Comparison of ENCODE assay signal across 8 cellular contexts in the genomic region with DNA sequence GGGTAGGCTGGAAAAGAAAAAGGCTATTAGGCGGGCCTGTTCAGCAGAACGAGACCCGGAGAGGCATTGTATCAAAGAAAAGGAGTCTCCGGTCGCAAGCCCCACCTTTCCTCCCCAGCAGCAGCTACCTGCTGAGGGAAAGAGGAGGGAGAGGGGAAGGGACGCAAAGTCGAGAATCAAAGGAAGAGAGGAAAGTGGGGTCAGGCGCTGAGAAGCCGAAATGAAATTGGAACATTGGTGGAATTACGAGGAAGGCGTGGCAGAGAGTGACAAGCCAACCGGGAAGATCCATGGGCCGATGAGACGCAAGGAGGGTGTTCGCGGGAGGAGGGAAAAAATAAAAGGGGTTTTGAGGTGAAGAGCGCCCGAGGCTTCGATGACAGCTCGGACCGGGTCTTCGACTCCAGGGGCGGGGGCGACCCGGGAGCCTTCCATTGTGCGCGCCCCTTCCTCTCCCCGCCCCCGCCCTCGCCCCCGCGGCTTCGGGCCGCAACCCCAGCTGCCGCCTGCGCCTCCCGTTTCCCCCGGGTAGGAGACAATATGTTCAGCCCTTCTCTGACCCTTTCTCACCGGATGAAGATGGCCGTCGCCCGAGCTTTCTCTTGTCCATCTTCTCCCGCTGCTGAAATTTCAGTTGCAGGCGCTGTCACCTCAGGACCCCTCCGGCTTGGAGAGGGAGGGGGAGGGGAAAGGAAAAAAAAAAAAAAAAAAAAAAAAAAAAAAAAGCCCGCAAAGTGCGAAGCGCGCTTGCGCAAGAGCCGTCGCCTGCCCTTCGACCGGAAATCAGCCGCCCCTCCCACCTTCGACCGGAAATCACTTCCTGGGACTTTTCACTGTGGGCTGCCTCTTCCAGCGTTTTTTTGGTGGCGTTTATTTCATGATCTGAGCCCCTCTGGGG. TPM values are rescaled to one million over a fixed set of nuclear protein-coding genes. Genes with fewer than 3 reads are reported as not detected.
A peak's percentile ranks its signal among the peaks of the same experiment; 100 is the strongest.
DNase-seq lines count a peak whose midpoint lies in the region; TF ChIP-seq lines count a peak whose summit lies in the region.

A gene with protein sequence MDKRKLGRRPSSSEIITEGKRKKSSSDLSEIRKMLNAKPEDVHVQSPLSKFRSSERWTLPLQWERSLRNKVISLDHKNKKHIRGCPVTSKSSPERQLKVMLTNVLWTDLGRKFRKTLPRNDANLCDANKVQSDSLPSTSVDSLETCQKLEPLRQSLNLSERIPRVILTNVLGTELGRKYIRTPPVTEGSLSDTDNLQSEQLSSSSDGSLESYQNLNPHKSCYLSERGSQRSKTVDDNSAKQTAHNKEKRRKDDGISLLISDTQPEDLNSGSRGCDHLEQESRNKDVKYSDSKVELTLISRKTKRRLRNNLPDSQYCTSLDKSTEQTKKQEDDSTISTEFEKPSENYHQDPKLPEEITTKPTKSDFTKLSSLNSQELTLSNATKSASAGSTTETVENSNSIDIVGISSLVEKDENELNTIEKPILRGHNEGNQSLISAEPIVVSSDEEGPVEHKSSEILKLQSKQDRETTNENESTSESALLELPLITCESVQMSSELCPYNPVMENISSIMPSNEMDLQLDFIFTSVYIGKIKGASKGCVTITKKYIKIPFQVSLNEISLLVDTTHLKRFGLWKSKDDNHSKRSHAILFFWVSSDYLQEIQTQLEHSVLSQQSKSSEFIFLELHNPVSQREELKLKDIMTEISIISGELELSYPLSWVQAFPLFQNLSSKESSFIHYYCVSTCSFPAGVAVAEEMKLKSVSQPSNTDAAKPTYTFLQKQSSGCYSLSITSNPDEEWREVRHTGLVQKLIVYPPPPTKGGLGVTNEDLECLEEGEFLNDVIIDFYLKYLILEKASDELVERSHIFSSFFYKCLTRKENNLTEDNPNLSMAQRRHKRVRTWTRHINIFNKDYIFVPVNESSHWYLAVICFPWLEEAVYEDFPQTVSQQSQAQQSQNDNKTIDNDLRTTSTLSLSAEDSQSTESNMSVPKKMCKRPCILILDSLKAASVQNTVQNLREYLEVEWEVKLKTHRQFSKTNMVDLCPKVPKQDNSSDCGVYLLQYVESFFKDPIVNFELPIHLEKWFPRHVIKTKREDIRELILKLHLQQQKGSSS (minus strand): TSS at position 692 of the 898 bp plus-strand sequence. CDS start 82 bp downstream, at position 610.

- H3K9me3 Mint-ChIP-seq in CD8-positive, alpha-beta memory T cell = peaks cover 0 to 6% (median 2%) of the 10 kb centered on the region in 5 donors
- no peaks in the 10 kb centered on the region for H3K9me3 Mint-ChIP-seq in activated T-cell treated with anti-CD3 and anti-CD28 coated beads, Interleukin-2, amount 50 U/mL, for 24 hours

- peak; percentile 65 to 86 (median 76) for DNase-seq in CD8-positive, alpha-beta memory T cell
- peak; percentile 85 for DNase-seq in GM20000 (ENCODE audit: low spot score)
- DNase-seq in HuH-7 (ENCODE audit: low spot score) = peak; percentile 76
- DNase-seq in OCI-M1 (lab: John Stamatoyannopoulos, UW) = peak; percentile 92
- DNase-seq in activated T-cell treated with anti-CD3 and anti-CD28 coated beads, Interleukin-2, amount 50 U/mL, for 24 hours = peak; percentile 81
- peak; percentile 87 to 89 for DNase-seq in erythroblast (lab: John Stamatoyannopoulos, UW)
- DNase-seq in stimulated activated CD8-positive, alpha-beta memory T cell treated with anti-CD3 and anti-CD28 coated beads, Interleukin-7, amount 100 ng/mL, for 1 hour (ENCODE audit: low read depth in 2 of 2) = peak; percentile 36 to 60

- peak within 1 kb of the TSS; percentile 93 for H3K4me3 ChIP-seq in CD8-positive, alpha-beta memory T cell (ENCODE audit: low read length)
- H3K4me3 ChIP-seq in mucosa of stomach (ENCODE audit: low read length) = peak within 1 kb of the TSS; percentile 86

- no peaks in the 10 kb centered on the region for H3K36me3 ChIP-seq in CD8-positive, alpha-beta memory T cell (ENCODE audit: insufficient read depth, low read length)
- H3K36me3 ChIP-seq in mucosa of stomach (ENCODE audit: control insufficient read depth, insufficient read depth, low read length) = no peaks in the 10 kb centered on the region

- H3K36me3 Mint-ChIP-seq in CD8-positive, alpha-beta memory T cell = peaks cover 3 to 21% (median 6%) of the 10 kb centered on the region in 3 donors
- peaks cover 14% of the 10 kb centered on the region for H3K36me3 Mint-ChIP-seq in activated T-cell treated with anti-CD3 and anti-CD28 coated beads, Interleukin-2, amount 50 U/mL, for 24 hours (ENCODE audit: low read depth)

- TF ChIP-seq POLR2A in erythroblast (IDR thresholded peaks at IDR 0.05; ENCODE audit: low read length) = peak; percentile 68

- no peaks in the 10 kb centered on the region for H3K27me3 ChIP-seq in CD8-positive, alpha-beta memory T cell (ENCODE audit: insufficient read depth, low read length, poor library complexity, severe bottlenecking)
- peaks cover 4% of the 10 kb centered on the region for H3K27me3 ChIP-seq in mucosa of stomach (ENCODE audit: control insufficient read depth, insufficient read depth, low read length)

- peak within 1 kb of the TSS; percentile 94 for H3K9ac ChIP-seq in mucosa of stomach (ENCODE audit: low read length)

- H3K4me1 Mint-ChIP-seq in CD8-positive, alpha-beta memory T cell = peaks cover 44 to 63% (median 63%) of the 10 kb centered on the region in 3 donors
- H3K4me1 Mint-ChIP-seq in activated T-cell treated with anti-CD3 and anti-CD28 coated beads, Interleukin-2, amount 50 U/mL, for 24 hours (ENCODE audit: low read depth) = peaks cover 56% of the 10 kb centered on the region

- no peaks in the 10 kb centered on the region for H3K9me3 ChIP-seq in CD8-positive, alpha-beta memory T cell (ENCODE audit: low read length)
- H3K9me3 ChIP-seq in mucosa of stomach (ENCODE audit: control insufficient read depth, low read length) = no peaks in the 10 kb centered on the region

- H3K27ac ChIP-seq in CD8-positive, alpha-beta memory T cell (ENCODE audit: low read depth, low read length) = peak within 1 kb of the TSS; percentile 92

- peaks cover 0 to 10% of the 10 kb centered on the region in 2 donors for H3K27me3 Mint-ChIP-seq in CD8-positive, alpha-beta memory T cell
- H3K27me3 Mint-ChIP-seq in activated T-cell treated with anti-CD3 and anti-CD28 coated beads, Interleukin-2, amount 50 U/mL, for 24 hours = no peaks in the 10 kb centered on the region

- peak within 1 kb of the TSS; percentile 97 to 100 (median 99) for H3K27ac Mint-ChIP-seq in CD8-positive, alpha-beta memory T cell
- H3K27ac Mint-ChIP-seq in activated T-cell treated with anti-CD3 and anti-CD28 coated beads, Interleukin-2, amount 50 U/mL, for 24 hours = peak within 1 kb of the TSS; percentile 98

- H3K4me3 Mint-ChIP-seq in CD8-positive, alpha-beta memory T cell = peak within 1 kb of the TSS; percentile 99 to 100 (median 100)
- H3K4me3 Mint-ChIP-seq in activated T-cell treated with anti-CD3 and anti-CD28 coated beads, Interleukin-2, amount 50 U/mL, for 24 hours = peak within 1 kb of the TSS; percentile 95

- CTCF ChIA-PET in CD8-positive, alpha-beta memory T cell (lab: Charles Lee) = interaction anchor here (1.0 to 1.6 kb wide), 4 partner anchors 58 to 163 kb away, joined by 3 to 6 read pairs (median 3); a partner anchor contains a TSS

- POLR2A ChIA-PET in CD8-positive, alpha-beta memory T cell (lab: Charles Lee) = interaction anchor here (0.6 to 1.5 kb wide), 8 partner anchors 9 to 164 kb away, joined by 3 to 9 read pairs (median 4); a partner anchor contains a TSS

- TF ChIP-seq CTCF in GM20000 (IDR thresholded peaks at IDR 0.05; ENCODE audit: extremely low read depth, missing control alignments) = no peak

- H3K4me1 ChIP-seq in CD8-positive, alpha-beta memory T cell (ENCODE audit: insufficient read depth, low read length) = peaks cover 52% of the 10 kb centered on the region
- no peaks in the 10 kb centered on the region for H3K4me1 ChIP-seq in mucosa of stomach (ENCODE audit: control insufficient read depth, insufficient read depth, low read length)

RNA-seq across cellular contexts. Expression of the gene that starts here (rescaled TPM):
- total RNA-seq in CD8-positive, alpha-beta memory T cell = 10 to 100 TPM; 11.1 to 13.2 TPM
- polyA plus RNA-seq in CD8-positive, alpha-beta memory T cell = 8.3 TPM

Comparison
In these comparisons a context has a peak if more than half of its experiments do, and no peak if none do; other contexts are left out.
1. Peak in every context shown above with its lines: DNase-seq, H3K4me3 ChIP-seq and H3K27ac ChIP-seq.